ENCODE assay signal across 14 cellular contexts in the genomic region with DNA sequence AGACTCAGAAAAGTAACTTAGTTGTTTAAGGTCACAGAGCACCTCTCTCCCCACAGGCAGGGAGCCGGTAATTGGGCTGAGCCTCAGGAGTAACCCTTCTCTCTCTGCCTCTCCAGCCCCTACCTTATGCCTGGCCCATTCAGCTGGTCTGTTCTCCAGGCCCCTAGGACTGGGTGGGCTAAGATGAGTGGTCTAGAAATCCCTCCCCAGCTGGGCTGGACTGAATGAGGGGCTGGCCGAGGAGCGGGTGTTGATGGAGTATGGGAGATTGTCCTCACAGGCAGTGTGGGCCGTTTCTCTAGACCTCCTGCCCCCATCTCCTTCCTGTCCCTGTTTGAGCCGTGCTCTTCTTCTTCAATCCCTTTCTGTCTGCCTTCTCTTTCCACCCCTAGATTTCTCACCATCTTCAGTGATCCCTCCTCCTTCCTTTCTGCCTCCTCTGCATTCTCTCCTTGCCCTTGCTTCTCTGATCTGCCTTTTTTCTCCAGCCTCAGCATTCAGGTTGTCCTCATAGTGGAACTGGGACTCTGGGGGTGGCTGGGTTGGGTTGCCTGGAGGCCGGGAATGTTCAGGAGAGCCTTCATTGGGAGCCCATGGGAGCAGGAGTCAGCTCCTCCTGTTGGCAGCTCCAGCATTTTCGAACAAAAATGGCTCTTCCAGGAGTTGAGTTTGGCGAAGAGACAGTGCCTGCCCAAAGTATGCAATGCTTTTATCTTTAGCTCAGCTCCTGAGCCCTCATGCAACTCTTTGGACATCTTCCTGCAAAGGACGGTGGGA. TPM values are rescaled to one million over a fixed set of nuclear protein-coding genes. Genes with fewer than 3 reads are reported as not detected.
DNase-seq lines count a peak whose midpoint lies in the region; ATAC-seq and TF ChIP-seq lines count a peak whose summit lies in the region.
"Had no signal": no experiment of that assay in that cellular context is flagged by ENCODE, and none has a peak within 500 bp of the region (broad histone marks: within the 10 kb centered on the region; RNA-seq: fewer than 3 reads in every experiment).

No MANE protein-coding gene starts in this region.

- H3K9me3 ChIP-seq in Loucy (ENCODE audit: insufficient read depth, low read depth, low read length): no peaks in the 10 kb centered on the region
- no peaks in the 10 kb centered on the region for H3K9me3 ChIP-seq in breast epithelium
- H3K9me3 ChIP-seq: BE2C, lower lobe of right lung had no signal

- no peaks in the 10 kb centered on the region for H3K9me2 ChIP-seq in Loucy (replicated peaks; ENCODE audit: low read depth, low read length)

- H3K36me3 ChIP-seq in Loucy (ENCODE audit: insufficient read depth, low read length) (no peaks in the 10 kb centered on the region), breast epithelium (no peaks in the 10 kb centered on the region)
- H3K36me3 ChIP-seq: BE2C, lower lobe of right lung had no signal

- DNase-seq in breast epithelium (ENCODE audit: low spot score in 2 of 2): peak in 1 of 2 donors; percentile 27
- DNase-seq in mesenteric fat pad (ENCODE audit: low spot score): peak; percentile 22
- DNase-seq in superior temporal gyrus (ENCODE audit: extremely low spot score): peak; percentile 31
- DNase-seq in AML-193 (lab: John Stamatoyannopoulos, UW): no peak
- no peak for DNase-seq in NCI-H69 (lab: John Stamatoyannopoulos, UW)
- DNase-seq: BE2C, GDM1, lower lobe of right lung, naive B cell, NCI-H226, retina had no signal

- TF ChIP-seq CTCF in Loucy (conservative IDR thresholded peaks at IDR 0.05; ENCODE audit: low read length) (no peak), breast epithelium (IDR thresholded peaks at IDR 0.05) (no peak)

- H3K9ac ChIP-seq in Loucy (ENCODE audit: low read depth, low read length, poor library complexity, severe bottlenecking): peak overlapping the region; percentile 24

- peak overlapping the region; percentile 51 for H3K4me2 ChIP-seq in Loucy (ENCODE audit: low read depth, low read length, poor library complexity, severe bottlenecking)

- H3K4me3 ChIP-seq in Loucy (ENCODE audit: low read length, poor library complexity, severe bottlenecking): no peak overlapping the region
- no peak overlapping the region for H3K4me3 ChIP-seq in breast epithelium
- H3K4me3 ChIP-seq: lower lobe of right lung had no signal

- no peak overlapping the region for H2AFZ ChIP-seq in Loucy (ENCODE audit: low read length)

- H3F3A ChIP-seq in Loucy (ENCODE audit: low read depth): no peaks in the 10 kb centered on the region

- H4K20me1 ChIP-seq in Loucy (ENCODE audit: insufficient read depth, low read length, poor library complexity, severe bottlenecking): peaks cover 21% of the 10 kb centered on the region

- H3K27ac ChIP-seq in breast epithelium: peak overlapping the region; percentile 70 to 77
- H3K27ac ChIP-seq: lower lobe of right lung had no signal

- intact Hi-C loops in breast epithelium (cut with DNase I; ENCODE audit: low total_unique reads): no loop called here

- ATAC-seq in HG03457 (IDR thresholded peaks at IDR 0.05; ENCODE audit: unreplicated experiment): no peak
- ATAC-seq: lower lobe of right lung, WTC11 had no signal

- H3K4me1 ChIP-seq in Loucy (ENCODE audit: insufficient read depth, low read length, poor library complexity, severe bottlenecking) (peaks cover 60% of the 10 kb centered on the region), breast epithelium (peaks cover 0 to 11% of the 10 kb centered on the region in 2 donors)
- H3K4me1 ChIP-seq: BE2C had no signal

- peaks cover 86% of the 10 kb centered on the region for H3K79me2 ChIP-seq in Loucy (ENCODE audit: insufficient read depth, low read length)

- H3K27me3 ChIP-seq in Loucy (ENCODE audit: insufficient read depth, low read length, poor library complexity, severe bottlenecking): no peaks in the 10 kb centered on the region
- no peaks in the 10 kb centered on the region for H3K27me3 ChIP-seq in breast epithelium
- H3K27me3 ChIP-seq: BE2C had no signal

- no peak for TF ChIP-seq POLR2A in breast epithelium (IDR thresholded peaks at IDR 0.05)

RNA-seq across cellular contexts. Expression of a gene that starts 7.6 kb away (rescaled TPM):
- 10 to 100 TPM; 17.6 to 36.2 (median 32.8) TPM for total RNA-seq in breast epithelium
- total RNA-seq in mesenteric fat pad: 65.2 TPM

RNA-seq across cellular contexts. Expression of a gene that starts 59.2 kb away (rescaled TPM):
- total RNA-seq in breast epithelium: 10 to 100 TPM in 1 of 3 donors, 1 to 10 TPM in 2; 8.8 to 11.7 (median 9.6) TPM
- 10.8 TPM for total RNA-seq in mesenteric fat pad

Comparison
In these comparisons a context has a peak if more than half of its experiments do, and no peak if none do; other contexts are left out.
1. DNase-seq: peak in mesenteric fat pad (single experiment) and superior temporal gyrus (single experiment); none in AML-193 (0 of 2) and NCI-H69 (single experiment).